11 cellular contexts compared by ENCODE assay signal in genomic region chr2:143132360-143132759, GRCh38. TPM values are rescaled to one million over a fixed set of nuclear protein-coding genes. Genes with fewer than 3 reads are reported as not detected.
A peak's percentile ranks its signal among the peaks of the same experiment; 100 is the strongest.
DNase-seq lines count a peak whose midpoint lies in the region; TF ChIP-seq lines count a peak whose summit lies in the region.
"Had no signal": no experiment of that assay in that cellular context is flagged by ENCODE, and none has a peak within 500 bp of the region (broad histone marks: within the 10 kb centered on the region; RNA-seq: fewer than 3 reads in every experiment).

No MANE protein-coding gene starts in this region.

- peaks cover 8% of the 10 kb centered on the region for H3K9me3 Mint-ChIP-seq in activated T-helper 2 cell treated with anti-CD3 and anti-CD28 coated beads, Interferon-gamma antibody, Interleukin-2, Interleukin-4, amounts not matched to agents 10 μg/mL and 5 μg/mL and 100 μg/mL, durations not matched to agents 14 hours and 24 hours and 36 hours
- H3K9me3 Mint-ChIP-seq in osteocyte (ENCODE audit: unreplicated experiment) = no peaks in the 10 kb centered on the region

- H3K36me3 Mint-ChIP-seq in activated T-helper 2 cell treated with anti-CD3 and anti-CD28 coated beads, Interferon-gamma antibody, Interleukin-2, Interleukin-4, amounts not matched to agents 10 μg/mL and 5 μg/mL and 100 μg/mL, durations not matched to agents 14 hours and 24 hours and 36 hours (ENCODE audit: low read depth) = peaks cover 53% of the 10 kb centered on the region
- H3K36me3 Mint-ChIP-seq in osteocyte (ENCODE audit: unreplicated experiment) = no peaks in the 10 kb centered on the region

- peak; percentile 41 for DNase-seq in stimulated activated CD4-positive, alpha-beta T cell treated with anti-CD3 and anti-CD28 coated beads, Interleukin-4, amount 100 ng/mL, for 24 hours
- DNase-seq in stimulated activated CD4-positive, alpha-beta T cell treated with anti-CD3 and anti-CD28 coated beads, Interleukin-12 subunit alpha, Interleukin-12 subunit beta, amount 100 ng/mL, for 4 hours = no peak
- no peak for DNase-seq in HL-60 (ENCODE audit: low read depth in 1 of 2, low spot score in 1 of 2)
- DNase-seq in activated T-helper 2 cell treated with anti-CD3 and anti-CD28 coated beads, Interferon-gamma antibody, Interleukin-2, Interleukin-4, amounts not matched to agents 10 μg/mL and 5 μg/mL and 100 μg/mL, durations not matched to agents 14 hours and 24 hours and 36 hours (ENCODE audit: low spot score) = no peak
- DNase-seq in dermis blood vessel endothelial cell = no peak
- no peak for DNase-seq in SKM-1 (lab: John Stamatoyannopoulos, UW; ENCODE audit: unreplicated experiment)
- DNase-seq in cortex of kidney (lab: John Stamatoyannopoulos, UW) = no peak
- no peak for DNase-seq in osteocyte (ENCODE audit: extremely low spot score, unreplicated experiment)
- DNase-seq: heart left ventricle, NCI-H748 treated with DMSO at 0.1 percent for 48 hours, WERI-Rb-1 had no signal

- H3K4me3 ChIP-seq in HL-60 (replicated peaks; ENCODE audit: insufficient read depth, low read length) = peak overlapping the region; percentile 50

- H3K27ac Mint-ChIP-seq in activated T-helper 2 cell treated with anti-CD3 and anti-CD28 coated beads, Interferon-gamma antibody, Interleukin-2, Interleukin-4, amounts not matched to agents 10 μg/mL and 5 μg/mL and 100 μg/mL, durations not matched to agents 14 hours and 24 hours and 36 hours = peak overlapping the region; percentile 36
- no peak overlapping the region for H3K27ac Mint-ChIP-seq in osteocyte (ENCODE audit: unreplicated experiment)

- peak overlapping the region; percentile 71 for H3K4me3 Mint-ChIP-seq in activated T-helper 2 cell treated with anti-CD3 and anti-CD28 coated beads, Interferon-gamma antibody, Interleukin-2, Interleukin-4, amounts not matched to agents 10 μg/mL and 5 μg/mL and 100 μg/mL, durations not matched to agents 14 hours and 24 hours and 36 hours (ENCODE audit: low read depth)
- no peak overlapping the region for H3K4me3 Mint-ChIP-seq in osteocyte (ENCODE audit: unreplicated experiment)

- H3K4me1 Mint-ChIP-seq in activated T-helper 2 cell treated with anti-CD3 and anti-CD28 coated beads, Interferon-gamma antibody, Interleukin-2, Interleukin-4, amounts not matched to agents 10 μg/mL and 5 μg/mL and 100 μg/mL, durations not matched to agents 14 hours and 24 hours and 36 hours (ENCODE audit: low read depth) = peaks cover 57% of the 10 kb centered on the region
- no peaks in the 10 kb centered on the region for H3K4me1 Mint-ChIP-seq in osteocyte (ENCODE audit: unreplicated experiment)

- H3K27ac ChIP-seq in HL-60 (replicated peaks) = peak overlapping the region; percentile 28; the same call in 1 of the 2 replicates
- H3K27ac ChIP-seq: WERI-Rb-1 had no signal

- TF ChIP-seq CTCF in HL-60 (IDR thresholded peaks at IDR 0.05; ENCODE audit: insufficient read depth, low read length) (no peak), osteocyte (IDR thresholded peaks at IDR 0.05) (no peak)

- intact Hi-C loops in activated T-helper 2 cell treated with anti-CD3 and anti-CD28 coated beads, Interferon-gamma antibody, Interleukin-2, Interleukin-4, amounts not matched to agents 10 μg/mL and 5 μg/mL and 100 μg/mL, durations not matched to agents 14 hours and 24 hours and 36 hours (cut with micrococcal nuclease) = no loop called here

- H3K27me3 ChIP-seq in HL-60 (ENCODE audit: insufficient read depth, poor library complexity, severe bottlenecking) = no peaks in the 10 kb centered on the region

- H3K27me3 Mint-ChIP-seq in activated T-helper 2 cell treated with anti-CD3 and anti-CD28 coated beads, Interferon-gamma antibody, Interleukin-2, Interleukin-4, amounts not matched to agents 10 μg/mL and 5 μg/mL and 100 μg/mL, durations not matched to agents 14 hours and 24 hours and 36 hours (ENCODE audit: low read depth) = no peaks in the 10 kb centered on the region
- peaks cover 68% of the 10 kb centered on the region for H3K27me3 Mint-ChIP-seq in osteocyte (ENCODE audit: unreplicated experiment)

RNA-seq across cellular contexts. Expression of gene ARHGAP15, which starts 3.1 kb away (rescaled TPM):
- total RNA-seq in activated T-helper 2 cell treated with anti-CD3 and anti-CD28 coated beads, Interferon-gamma antibody, Interleukin-2, Interleukin-4, amounts not matched to agents 10 μg/mL and 5 μg/mL and 100 μg/mL, durations not matched to agents 14 hours and 24 hours and 36 hours = 54.1 and 58.3 TPM in 2 replicates
- not detected in 2 replicates for total RNA-seq in dermis blood vessel endothelial cell
- not detected in 2 replicates for total RNA-seq in osteocyte

Comparison
In these comparisons a context has a peak if more than half of its experiments do, and no peak if none do; other contexts are left out.
1. RNA of gene ARHGAP15, which starts 3.1 kb away (total RNA-seq): 54.1 to 58.3 TPM in activated T-helper 2 cell treated with anti-CD3 and anti-CD28 coated beads, Interferon-gamma antibody, Interleukin-2, Interleukin-4, amounts not matched to agents 10 μg/mL and 5 μg/mL and 100 μg/mL, durations not matched to agents 14 hours and 24 hours and 36 hours; not detected in dermis blood vessel endothelial cell and not detected in osteocyte; every median in the first group is over 10 times any median in the second.